ENCODE assay signal across 9 cellular contexts in genomic region chr2:85799215-85799956, GRCh38. TPM values are rescaled to one million over a fixed set of nuclear protein-coding genes. Genes with fewer than 3 reads are reported as not detected.
DNase-seq lines count a peak whose midpoint lies in the region; ATAC-seq and TF ChIP-seq lines count a peak whose summit lies in the region.
"Had no signal": no experiment of that assay in that cellular context is flagged by ENCODE, and none has a peak within 500 bp of the region (broad histone marks: within the 10 kb centered on the region; RNA-seq: fewer than 3 reads in every experiment).

No MANE protein-coding gene starts in this region.

- DNase-seq in EL = peak; percentile 25
- peak; percentile 51 for DNase-seq in LoVo (ENCODE audit: low spot score)
- DNase-seq in cerebellum (ENCODE audit: low spot score) = peak; percentile 30
- peak; percentile 60 for DNase-seq in mucosa of gallbladder (ENCODE audit: low spot score)
- no peak for DNase-seq in COLO829 (ENCODE audit: low spot score)
- no peak for DNase-seq in glutamatergic neuron
- DNase-seq: brain microvascular endothelial cell had no signal

- peaks cover 10% of the 10 kb centered on the region for H3K9me3 Mint-ChIP-seq in glutamatergic neuron (ENCODE audit: unreplicated experiment)

- ATAC-seq in HG02981 (IDR thresholded peaks at IDR 0.05; ENCODE audit: unreplicated experiment) = no peak
- ATAC-seq: T-cell had no signal

- H3K27ac Mint-ChIP-seq in glutamatergic neuron (ENCODE audit: unreplicated experiment) = no peak overlapping the region
- H3K27ac Mint-ChIP-seq: T-cell had no signal

- no peak overlapping the region for H3K4me3 Mint-ChIP-seq in glutamatergic neuron (ENCODE audit: unreplicated experiment)
- H3K4me3 Mint-ChIP-seq: T-cell had no signal

- TF ChIP-seq CTCF in glutamatergic neuron (IDR thresholded peaks at IDR 0.05; ENCODE audit: partially characterized antibody, unreplicated experiment) = no peak

- H3K36me3 Mint-ChIP-seq in glutamatergic neuron (ENCODE audit: unreplicated experiment) = no peaks in the 10 kb centered on the region
- H3K36me3 Mint-ChIP-seq: T-cell had no signal

- peaks cover 5% of the 10 kb centered on the region for H3K27me3 Mint-ChIP-seq in glutamatergic neuron (ENCODE audit: unreplicated experiment)

- peaks cover 26% of the 10 kb centered on the region for H3K4me1 Mint-ChIP-seq in glutamatergic neuron (ENCODE audit: low read depth, unreplicated experiment)

RNA-seq across cellular contexts. Expression of gene ATOH8, which starts 45.6 kb away (rescaled TPM):
- total RNA-seq in cerebellum = 13.2 TPM
- 9.0 TPM for total RNA-seq in mucosa of gallbladder
- total RNA-seq in glutamatergic neuron (ENCODE audit: unreplicated experiment) = 9.0 TPM

Comparison
In these comparisons a context has a peak if more than half of its experiments do, and no peak if none do; other contexts are left out.
1. DNase-seq: peak in EL (single experiment), LoVo (single experiment), cerebellum (single experiment) and mucosa of gallbladder (single experiment); none in COLO829 (single experiment) and glutamatergic neuron (single experiment).